In the genomic region with DNA sequence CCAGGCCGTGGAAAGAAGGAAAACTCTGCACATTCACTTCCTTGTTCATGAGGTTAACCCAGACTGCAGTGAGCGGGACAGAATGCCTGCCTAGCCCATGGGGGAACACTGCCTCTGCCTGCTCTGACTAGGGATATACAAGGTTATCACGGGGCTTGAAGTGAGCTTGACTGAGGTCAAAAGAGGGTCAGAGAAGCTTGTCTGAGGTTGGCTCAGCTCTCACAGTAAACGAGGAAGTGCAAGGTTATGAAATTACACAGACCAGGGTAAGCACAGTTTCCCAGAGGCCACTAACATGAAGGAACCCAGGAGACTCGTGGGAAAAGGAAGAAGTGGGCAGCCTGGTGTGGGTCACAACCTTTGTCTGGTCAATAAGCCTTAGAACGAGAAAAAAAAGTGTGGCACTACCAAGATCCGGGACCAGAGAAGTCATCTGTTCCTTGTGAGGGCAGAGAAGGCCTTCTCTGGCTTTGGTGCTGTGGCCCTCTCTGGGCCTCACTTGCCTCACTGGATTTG, we compare ENCODE assay signal across 9 cellular contexts. TPM values are rescaled to one million over a fixed set of nuclear protein-coding genes. Genes with fewer than 3 reads are reported as not detected.
DNase-seq lines count a peak whose midpoint lies in the region; ATAC-seq and TF ChIP-seq lines count a peak whose summit lies in the region.
"Had no signal": no experiment of that assay in that cellular context is flagged by ENCODE, and none has a peak within 500 bp of the region (broad histone marks: within the 10 kb centered on the region; RNA-seq: fewer than 3 reads in every experiment).

No MANE protein-coding gene starts in this region.

- H3K9me3 Mint-ChIP-seq in activated T-cell treated with anti-CD3 and anti-CD28 coated beads, Interleukin-2, amount 50 U/mL, for 24 hours = no peaks in the 10 kb centered on the region

- H3K27me3 Mint-ChIP-seq in activated T-cell treated with anti-CD3 and anti-CD28 coated beads, Interleukin-2, amount 50 U/mL, for 24 hours = no peaks in the 10 kb centered on the region

- H3K4me1 Mint-ChIP-seq in activated T-cell treated with anti-CD3 and anti-CD28 coated beads, Interleukin-2, amount 50 U/mL, for 24 hours (ENCODE audit: low read depth) = peaks cover 65% of the 10 kb centered on the region

- peaks cover 0 to 29% of the 10 kb centered on the region in 2 donors for H3K36me3 ChIP-seq in left lung
- H3K36me3 ChIP-seq in tibial artery = peaks cover 19 to 72% (median 33%) of the 10 kb centered on the region in 3 donors

- peak overlapping the region; percentile 65 for H3K27ac Mint-ChIP-seq in activated T-cell treated with anti-CD3 and anti-CD28 coated beads, Interleukin-2, amount 50 U/mL, for 24 hours

- H3K9me3 ChIP-seq in left lung (no peaks in the 10 kb centered on the region), tibial artery (no peaks in the 10 kb centered on the region)

- peak; percentile 75 for ATAC-seq in left lung
- ATAC-seq in GM21381 (IDR thresholded peaks at IDR 0.05; ENCODE audit: unreplicated experiment) = no peak

- DNase-seq in activated T-cell treated with anti-CD3 and anti-CD28 coated beads, Interleukin-2, amount 50 U/mL, for 24 hours = no peak
- DNase-seq in activated T-cell treated with anti-CD3 and anti-CD28 coated beads, Interleukin-2, amount 50 U/mL, for 1 hour = no peak
- DNase-seq in UCSD-AML1 (lab: John Stamatoyannopoulos, UW; ENCODE audit: unreplicated experiment) (peak; percentile 50), left lung (peak in 1 of 2 donors; percentile 75), tibial artery (no peak), LoVo (ENCODE audit: low spot score) (no peak), NCI-H524 treated with DMSO at 0.1 percent for 48 hours (lab: John Stamatoyannopoulos, UW) (no peak)

- intact Hi-C loops in left lung (cut with DNase I) = no loop called here
- intact Hi-C loops in tibial artery (cut with DNase I; ENCODE audit: low total_unique reads) = no loop called here

- TF ChIP-seq CTCF in left lung (IDR thresholded peaks at IDR 0.05) (no peak), tibial artery (IDR thresholded peaks at IDR 0.05) (no peak)

- H3K27me3 ChIP-seq in left lung (no peaks in the 10 kb centered on the region), tibial artery (no peaks in the 10 kb centered on the region)

- H3K36me3 Mint-ChIP-seq in activated T-cell treated with anti-CD3 and anti-CD28 coated beads, Interleukin-2, amount 50 U/mL, for 24 hours (ENCODE audit: low read depth) = peaks cover 79% of the 10 kb centered on the region

- H3K27ac ChIP-seq in left lung = peak overlapping the region; percentile 82 to 87
- peak overlapping the region; percentile 31 to 46 for H3K27ac ChIP-seq in tibial artery
- H3K27ac ChIP-seq: SK-N-MC had no signal

- H3K4me3 ChIP-seq in left lung (no peak overlapping the region), tibial artery (no peak overlapping the region)
- H3K4me3 ChIP-seq: SK-N-MC had no signal

- H3K4me1 ChIP-seq in left lung (peaks cover 38 to 71% of the 10 kb centered on the region in 2 donors), tibial artery (peaks cover 0 to 49% (median 26%) of the 10 kb centered on the region in 4 donors)

- H3K4me3 Mint-ChIP-seq in activated T-cell treated with anti-CD3 and anti-CD28 coated beads, Interleukin-2, amount 50 U/mL, for 24 hours = no peak overlapping the region

RNA-seq across cellular contexts. Expression of gene HIC1, which starts 28.8 kb away (rescaled TPM):
- 10 to 100 TPM; 25.5 to 28.2 TPM for total RNA-seq in left lung

RNA-seq across cellular contexts. Expression of gene OVCA2, which starts 41.8 kb away (rescaled TPM):
- 10 to 100 TPM; 26.1 to 28.7 TPM for total RNA-seq in left lung

RNA-seq across cellular contexts. Expression of gene DPH1, which starts 53.7 kb away (rescaled TPM):
- total RNA-seq in left lung = 10 to 100 TPM; 30.7 to 36.0 TPM

RNA-seq across cellular contexts. Expression of gene RTN4RL1, which starts 58.5 kb away (rescaled TPM):
- 1 to 10 TPM; 2.7 to 5.1 TPM for total RNA-seq in left lung
